Comparison of ENCODE assay signal across 21 cellular contexts in the genomic region with DNA sequence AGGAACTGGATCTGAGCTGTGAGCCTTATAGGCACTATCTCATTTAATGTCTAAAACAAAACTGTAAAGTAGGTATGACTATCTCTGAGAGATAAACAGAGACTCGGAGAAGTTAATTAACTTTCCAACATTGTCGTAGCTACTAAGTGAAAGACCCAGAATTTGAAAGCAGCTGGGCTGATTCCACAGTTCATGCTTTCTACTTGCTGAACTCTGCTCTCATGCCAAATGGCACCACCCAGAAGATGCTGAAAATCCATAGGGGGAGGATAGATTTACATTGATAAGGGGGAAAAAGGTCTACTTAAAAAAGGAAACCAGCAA.
A peak's percentile ranks its signal among the peaks of the same experiment; 100 is the strongest.
DNase-seq lines count a peak whose midpoint lies in the region; ATAC-seq and TF ChIP-seq lines count a peak whose summit lies in the region.
"Had no signal": no experiment of that assay in that cellular context is flagged by ENCODE, and none has a peak within 500 bp of the region (broad histone marks: within the 10 kb centered on the region; RNA-seq: fewer than 3 reads in every experiment).

No MANE protein-coding gene starts in this region.

- 30 to 49% methylated on average over 2 of the region's 2 CpGs for WGBS in body of pancreas, 2 donors

- H3K36me3 ChIP-seq in HEK293 (ENCODE audit: control insufficient read depth in 2 of 2, insufficient read depth in 1 of 2, low read length in 2 of 2) = no peaks in the 10 kb centered on the region
- no peaks in the 10 kb centered on the region for H3K36me3 ChIP-seq in body of pancreas (replicated peaks in 1 of 2; ENCODE audit: insufficient read depth in 1 of 2, low read depth in 2 of 2)
- H3K36me3 ChIP-seq: esophagus muscularis mucosa, tibial artery had no signal

- CTCF ChIA-PET in HEK293 (lab: Yijun Ruan, JAX) = interaction anchor here (0.6 to 1.8 kb wide), 5 partner anchors 9 to 857 kb away, joined by 3 to 12 read pairs (median 3); no protein-coding TSS in a partner anchor

- no peak overlapping the region for H3K4me3 Mint-ChIP-seq in mesothelial cell of epicardium
- H3K4me3 Mint-ChIP-seq: activated CD8-positive, alpha-beta T cell treated with anti-CD3 and anti-CD28 coated beads, Interleukin-2, amount 10 ng/mL, durations not matched to agents 7 days and 5 days; activated naive CD8-positive, alpha-beta T cell; CD8-positive, alpha-beta memory T cell; naive B cell; stimulated activated naive CD8-positive, alpha-beta T cell treated with anti-CD3 and anti-CD28 coated beads, Interleukin-15, Interleukin-2, amounts not matched to agents 100 ng/mL and 50 ng/mL, for 24 hours; T-helper 1 cell treated with Interleukin-12 subunit alpha and Interleukin-12 subunit beta and Interleukin-4 antibody, amounts not matched to agents 30 μg/mL and 1 μg/mL, for 36 hours had no signal

- no peaks in the 10 kb centered on the region for H3K9me3 Mint-ChIP-seq in mesothelial cell of epicardium
- H3K9me3 Mint-ChIP-seq: CD8-positive, alpha-beta memory T cell; naive B cell; stimulated activated naive CD8-positive, alpha-beta T cell treated with anti-CD3 and anti-CD28 coated beads, Interleukin-15, Interleukin-2, amounts not matched to agents 100 ng/mL and 50 ng/mL, for 24 hours; T-helper 1 cell treated with Interleukin-12 subunit alpha and Interleukin-12 subunit beta and Interleukin-4 antibody, amounts not matched to agents 30 μg/mL and 1 μg/mL, for 36 hours had no signal

- ATAC-seq in body of pancreas (no peak), GM19351 (IDR thresholded peaks at IDR 0.05; ENCODE audit: unreplicated experiment) (no peak), GM19328 (IDR thresholded peaks at IDR 0.05; ENCODE audit: unreplicated experiment) (no peak)
- ATAC-seq in activated CD4-positive, CD25-positive, alpha-beta regulatory T cell treated with anti-CD3 and anti-CD28 coated beads, Interleukin-2, amount 50 U/mL, for 24 hours = no peak
- ATAC-seq: activated CD8-positive, alpha-beta T cell treated with anti-CD3 and anti-CD28 coated beads, Interleukin-2, amount 10 ng/mL, durations not matched to agents 7 days and 5 days had no signal

- H3K4me1 ChIP-seq in HEK293 (ENCODE audit: control insufficient read depth, insufficient read depth, low read length) (peaks cover 5% of the 10 kb centered on the region), body of pancreas (peaks cover 66% of the 10 kb centered on the region)
- H3K4me1 ChIP-seq: esophagus muscularis mucosa had no signal

- POLR2A ChIA-PET in HEK293 (lab: Yijun Ruan, JAX) = interaction anchor here (0.6 kb wide), 1 partner anchor 216 kb away, joined by 3 read pairs; no protein-coding TSS in a partner anchor

- H3K4me1 Mint-ChIP-seq in mesothelial cell of epicardium = peaks cover 38% of the 10 kb centered on the region
- H3K4me1 Mint-ChIP-seq: CD8-positive, alpha-beta memory T cell had no signal

- H3K27ac Mint-ChIP-seq in mesothelial cell of epicardium = peak overlapping the region; percentile 92
- H3K27ac Mint-ChIP-seq: activated CD8-positive, alpha-beta T cell treated with anti-CD3 and anti-CD28 coated beads, Interleukin-2, amount 10 ng/mL, durations not matched to agents 7 days and 5 days; activated naive CD8-positive, alpha-beta T cell; CD8-positive, alpha-beta memory T cell; stimulated activated naive CD8-positive, alpha-beta T cell treated with anti-CD3 and anti-CD28 coated beads, Interleukin-15, Interleukin-2, amounts not matched to agents 100 ng/mL and 50 ng/mL, for 24 hours; T-helper 1 cell treated with Interleukin-12 subunit alpha and Interleukin-12 subunit beta and Interleukin-4 antibody, amounts not matched to agents 30 μg/mL and 1 μg/mL, for 36 hours had no signal

- H3K9me3 ChIP-seq in HEK293 (ENCODE audit: control insufficient read depth, insufficient read depth, low read depth, low read length) (no peaks in the 10 kb centered on the region), body of pancreas (no peaks in the 10 kb centered on the region)
- H3K9me3 ChIP-seq: esophagus muscularis mucosa, tibial artery had no signal

- TF ChIP-seq CTCF in 22Rv1 (IDR thresholded peaks at IDR 0.05) (no peak), HEK293 (tag by site-specific recombination; IDR thresholded peaks at IDR 0.05) (no peak), body of pancreas (IDR thresholded peaks at IDR 0.05) (no peak), mesothelial cell of epicardium (IDR thresholded peaks at IDR 0.05; ENCODE audit: unreplicated experiment) (no peak)

- H3K27me3 Mint-ChIP-seq in mesothelial cell of epicardium (ENCODE audit: low read depth) = no peaks in the 10 kb centered on the region
- H3K27me3 Mint-ChIP-seq: naive B cell had no signal

- H3K4me3 ChIP-seq in HEK293 (ENCODE audit: low read depth, low read length) = no peak overlapping the region
- H3K4me3 ChIP-seq in body of pancreas = no peak overlapping the region
- H3K4me3 ChIP-seq: coronary artery, esophagus muscularis mucosa, SK-N-MC, tibial artery had no signal

- H3K36me3 Mint-ChIP-seq in mesothelial cell of epicardium = no peaks in the 10 kb centered on the region
- H3K36me3 Mint-ChIP-seq: activated naive CD8-positive, alpha-beta T cell; CD8-positive, alpha-beta memory T cell; naive B cell had no signal

- TF ChIP-seq POLR2A in body of pancreas (IDR thresholded peaks at IDR 0.05) = no peak

- DNase-seq in body of pancreas (no peak), mesothelial cell of epicardium (ENCODE audit: low spot score in 2 of 2, unreplicated experiment in 2 of 2) (no peak), NCI-H345 treated with DMSO at 0.1 percent for 48 hours (lab: John Stamatoyannopoulos, UW; ENCODE audit: unreplicated experiment) (no peak)
- DNase-seq: activated CD8-positive, alpha-beta T cell treated with anti-CD3 and anti-CD28 coated beads, Interleukin-2, amount 10 ng/mL, durations not matched to agents 7 days and 5 days; anterior cingulate cortex; CD8-positive, alpha-beta memory T cell; foreskin melanocyte; mesenchymal stem cell; naive B cell; tibial artery had no signal

- H3K27ac ChIP-seq in 22Rv1 (peak overlapping the region; percentile 97), HEK293 (ENCODE audit: extremely low read depth, low read depth, low read length) (no peak overlapping the region), body of pancreas (peak overlapping the region; percentile 46 to 87 (median 80))
- H3K27ac ChIP-seq: coronary artery, esophagus muscularis mucosa, SK-N-MC, tibial artery had no signal

- intact Hi-C loops in body of pancreas (cut with DNase I) = no loop called here

- no peaks in the 10 kb centered on the region for H3K27me3 ChIP-seq in body of pancreas
- H3K27me3 ChIP-seq: esophagus muscularis mucosa, tibial artery had no signal

TF ChIP-seq in HEK293, 187 proteins besides CTCF, POLR2A, EP300 and RAD21:
- no peak for TF ChIP-seq EGR2 (tag by site-specific recombination; IDR thresholded peaks at IDR 0.05; ENCODE audit: low read depth)
- TF ChIP-seq ZNF664 (tag by site-specific recombination; IDR thresholded peaks at IDR 0.05) = peak; percentile 48; the same call in 1 of the 2 replicates
